Comparison of ENCODE assay signal across 19 cellular contexts in genomic region chr11:107808526-107808925, GRCh38. TPM values are rescaled to one million over a fixed set of nuclear protein-coding genes. Genes with fewer than 3 reads are reported as not detected.
DNase-seq lines count a peak whose midpoint lies in the region; ATAC-seq and TF ChIP-seq lines count a peak whose summit lies in the region.
"Had no signal": no experiment of that assay in that cellular context is flagged by ENCODE, and none has a peak within 500 bp of the region (broad histone marks: within the 10 kb centered on the region; RNA-seq: fewer than 3 reads in every experiment).

No MANE protein-coding gene starts in this region.

- H3K4me1 Mint-ChIP-seq in activated naive CD4-positive, alpha-beta T cell treated with anti-CD3 and anti-CD28 coated beads, Interleukin-2, amount 50 U/mL, for 24 hours: no peaks in the 10 kb centered on the region
- no peaks in the 10 kb centered on the region; the same call in 1 of the 2 replicates for H3K4me1 Mint-ChIP-seq in WTC11
- no peaks in the 10 kb centered on the region for H3K4me1 Mint-ChIP-seq in activated CD8-positive, alpha-beta T cell treated with anti-CD3 and anti-CD28 coated beads for 36 hours (ENCODE audit: low read depth)
- H3K4me1 Mint-ChIP-seq: B cell had no signal

- H3K9me3 Mint-ChIP-seq in activated naive CD4-positive, alpha-beta T cell treated with anti-CD3 and anti-CD28 coated beads, Interleukin-2, amount 50 U/mL, for 24 hours: no peaks in the 10 kb centered on the region
- H3K9me3 Mint-ChIP-seq in WTC11: no peaks in the 10 kb centered on the region
- H3K9me3 Mint-ChIP-seq in activated CD8-positive, alpha-beta T cell treated with anti-CD3 and anti-CD28 coated beads for 36 hours: no peaks in the 10 kb centered on the region
- H3K9me3 Mint-ChIP-seq: CD8-positive, alpha-beta T cell had no signal

- CTCF ChIA-PET in WTC11 (lab: Charles Lee): no interaction called here
- CTCF ChIA-PET in activated CD8-positive, alpha-beta T cell treated with anti-CD3 and anti-CD28 coated beads for 36 hours (lab: Charles Lee): no interaction called here

- ATAC-seq in WTC11: no peak
- no peak for ATAC-seq in activated CD8-positive, alpha-beta T cell treated with anti-CD3 and anti-CD28 coated beads for 36 hours
- ATAC-seq in HG02870 (IDR thresholded peaks at IDR 0.05; ENCODE audit: unreplicated experiment): no peak
- ATAC-seq: CD8-positive, alpha-beta T cell; GM12878 had no signal

- no peak for DNase-seq in activated naive CD4-positive, alpha-beta T cell treated with Interleukin-2 at 50 U/mL for 16 hours
- DNase-seq in WTC11 (ENCODE audit: low spot score): no peak
- DNase-seq in fibroblast of mammary gland (ENCODE audit: low read depth): peak; percentile 13
- no peak for DNase-seq in NCI-H2107 (lab: John Stamatoyannopoulos, UW)
- DNase-seq in NOMO-1 treated with dmso at 0.1 percent for 144 hours (lab: John Stamatoyannopoulos, UW; ENCODE audit: unreplicated experiment): no peak
- DNase-seq in activated CD8-positive, alpha-beta T cell treated with anti-CD3 and anti-CD28 coated beads for 36 hours: no peak
- DNase-seq: 8988T; Calu3; CD8-positive, alpha-beta T cell; DMS 273 treated with DMSO at 0.1 percent for 48 hours; DMS53; DND-41; EL; HCEC 1CT had no signal

- intact Hi-C loops in activated CD8-positive, alpha-beta T cell treated with anti-CD3 and anti-CD28 coated beads for 36 hours (cut with micrococcal nuclease): no loop called here

- no peak overlapping the region for H3K4me3 ChIP-seq in fibroblast of mammary gland (ENCODE audit: control insufficient read depth, low read depth, low read length)
- H3K4me3 ChIP-seq: BLaER1 treated with 17β-estradiol and CSF1 and Interleukin-3, amounts not matched to agents 10 nM and 100 nM; GM12878 had no signal

- TF ChIP-seq CTCF in WTC11 (IDR thresholded peaks at IDR 0.05): no peak
- TF ChIP-seq CTCF in fibroblast of mammary gland (conservative IDR thresholded peaks at IDR 0.05; ENCODE audit: control insufficient read depth, insufficient read depth, low read depth, low read length): no peak
- no peak for TF ChIP-seq CTCF in activated CD8-positive, alpha-beta T cell treated with anti-CD3 and anti-CD28 coated beads for 36 hours (IDR thresholded peaks at IDR 0.05)

- peak overlapping the region; percentile 46 for H3K27ac Mint-ChIP-seq in activated naive CD4-positive, alpha-beta T cell treated with anti-CD3 and anti-CD28 coated beads, Interleukin-2, amount 50 U/mL, for 24 hours
- H3K27ac Mint-ChIP-seq in WTC11: peak overlapping the region; percentile 64
- H3K27ac Mint-ChIP-seq in activated CD8-positive, alpha-beta T cell treated with anti-CD3 and anti-CD28 coated beads for 36 hours: no peak overlapping the region
- H3K27ac Mint-ChIP-seq: B cell; CD8-positive, alpha-beta T cell had no signal

- H3K4me3 Mint-ChIP-seq in activated naive CD4-positive, alpha-beta T cell treated with anti-CD3 and anti-CD28 coated beads, Interleukin-2, amount 50 U/mL, for 24 hours: no peak overlapping the region
- H3K4me3 Mint-ChIP-seq in WTC11: no peak overlapping the region
- H3K4me3 Mint-ChIP-seq in activated CD8-positive, alpha-beta T cell treated with anti-CD3 and anti-CD28 coated beads for 36 hours: no peak overlapping the region
- H3K4me3 Mint-ChIP-seq: B cell; CD8-positive, alpha-beta T cell had no signal

- POLR2A ChIA-PET in WTC11 (lab: Charles Lee): interaction anchor here (0.7 kb wide), 1 partner anchor 1306 kb away, joined by 3 read pairs; no protein-coding TSS in a partner anchor
- POLR2A ChIA-PET in activated CD8-positive, alpha-beta T cell treated with anti-CD3 and anti-CD28 coated beads for 36 hours (lab: Charles Lee): interaction anchor here (0.6 kb wide), 1 partner anchor 20 kb away, joined by 3 read pairs; no protein-coding TSS in a partner anchor

- H3K36me3 Mint-ChIP-seq in activated naive CD4-positive, alpha-beta T cell treated with anti-CD3 and anti-CD28 coated beads, Interleukin-2, amount 50 U/mL, for 24 hours: peaks cover 28% of the 10 kb centered on the region
- H3K36me3 Mint-ChIP-seq in WTC11: peaks cover 16% of the 10 kb centered on the region
- peaks cover 45% of the 10 kb centered on the region for H3K36me3 Mint-ChIP-seq in activated CD8-positive, alpha-beta T cell treated with anti-CD3 and anti-CD28 coated beads for 36 hours (ENCODE audit: low read depth)

- no peaks in the 10 kb centered on the region for H3K27me3 Mint-ChIP-seq in activated naive CD4-positive, alpha-beta T cell treated with anti-CD3 and anti-CD28 coated beads, Interleukin-2, amount 50 U/mL, for 24 hours
- no peaks in the 10 kb centered on the region for H3K27me3 Mint-ChIP-seq in WTC11 (ENCODE audit: low read depth)
- no peaks in the 10 kb centered on the region for H3K27me3 Mint-ChIP-seq in activated CD8-positive, alpha-beta T cell treated with anti-CD3 and anti-CD28 coated beads for 36 hours
- H3K27me3 Mint-ChIP-seq: B cell had no signal

TF ChIP-seq in WTC11, 78 proteins besides CTCF, POLR2A, EP300 and RAD21 (continues in another document):
- TF ChIP-seq PREB (CRISPR knock-in tag; IDR thresholded peaks at IDR 0.05; ENCODE audit: borderline replicate concordance): no peak
- no peak for TF ChIP-seq ZNF138 (CRISPR knock-in tag; conservative IDR thresholded peaks at IDR 0.05)
- no peak for TF ChIP-seq SOX15 (CRISPR knock-in tag; IDR thresholded peaks at IDR 0.05)
- no peak for TF ChIP-seq CREB1 (CRISPR knock-in tag; IDR thresholded peaks at IDR 0.05)
- TF ChIP-seq MAX (CRISPR knock-in tag; IDR thresholded peaks at IDR 0.05): no peak
- no peak for TF ChIP-seq FOXJ3 (CRISPR knock-in tag; IDR thresholded peaks at IDR 0.05; ENCODE audit: borderline replicate concordance)
- no peak for TF ChIP-seq ZNF671 (CRISPR knock-in tag; IDR thresholded peaks at IDR 0.05)
- TF ChIP-seq HMGA2 (CRISPR knock-in tag; IDR thresholded peaks at IDR 0.05): no peak
- TF ChIP-seq RELA (CRISPR knock-in tag; IDR thresholded peaks at IDR 0.05; ENCODE audit: borderline replicate concordance): no peak
- TF ChIP-seq E2F4 (CRISPR knock-in tag; IDR thresholded peaks at IDR 0.05; ENCODE audit: borderline replicate concordance, low read depth): no peak
- no peak for TF ChIP-seq STAT6 (CRISPR knock-in tag; conservative IDR thresholded peaks at IDR 0.05; ENCODE audit: low read depth)
- no peak for TF ChIP-seq ZNF416 (CRISPR knock-in tag; IDR thresholded peaks at IDR 0.05)
- no peak for TF ChIP-seq HMGXB4 (CRISPR knock-in tag; IDR thresholded peaks at IDR 0.05)
- TF ChIP-seq IRF2 (CRISPR knock-in tag; IDR thresholded peaks at IDR 0.05; ENCODE audit: borderline replicate concordance, low read depth): no peak

RNA-seq across cellular contexts. Expression of gene SLC35F2, which starts 50.1 kb away (rescaled TPM):
- 22.0 to 27.1 TPM (median 22.8 TPM) in 3 replicates for total RNA-seq in WTC11 (2021)
- total RNA-seq in activated CD8-positive, alpha-beta T cell treated with anti-CD3 and anti-CD28 coated beads for 36 hours: 10 to 100 TPM; 26.8 to 28.1 TPM
